20 cellular contexts compared by ENCODE assay signal in the genomic region with DNA sequence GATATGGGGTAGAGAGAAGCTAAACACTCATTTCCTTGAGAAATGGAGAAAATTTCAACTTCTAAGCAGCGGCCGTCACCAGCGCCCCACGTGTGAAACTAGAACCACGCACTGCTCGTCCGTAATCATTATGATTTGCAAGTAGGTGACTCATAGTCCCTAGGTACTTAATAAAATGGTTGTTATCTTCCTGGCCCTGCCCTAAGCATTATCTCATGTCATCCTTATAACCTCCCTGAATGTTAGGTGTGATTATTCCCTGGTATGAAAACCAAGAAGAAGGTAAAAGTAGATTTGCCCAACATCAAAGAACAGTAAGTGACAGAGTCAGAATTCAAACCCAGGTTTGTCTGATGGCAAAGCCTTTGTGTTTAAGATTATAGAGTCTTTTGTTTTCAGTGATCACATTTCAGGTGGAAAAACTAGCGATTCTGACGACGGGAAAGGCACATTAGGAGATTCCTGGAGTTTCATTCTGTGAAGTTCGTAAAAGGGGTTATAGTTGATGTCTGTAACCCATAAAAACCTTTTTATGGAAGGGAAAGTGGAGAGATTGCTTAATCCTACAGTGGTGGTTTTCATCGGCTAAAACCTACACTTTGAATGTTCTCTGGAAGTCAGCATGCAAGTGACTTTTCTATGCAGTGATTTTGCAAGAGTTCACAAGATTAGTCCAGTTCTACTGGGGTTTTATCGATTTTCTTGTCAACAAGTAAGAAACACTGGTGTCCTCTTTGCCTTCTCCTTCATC.
"Had no signal": no experiment of that assay in that cellular context is flagged by ENCODE, and none has a peak within 500 bp of the region (broad histone marks: within the 10 kb centered on the region; RNA-seq: fewer than 3 reads in every experiment).

No MANE protein-coding gene starts in this region.

- DNase-seq: activated CD4-positive, alpha-beta T cell treated with anti-CD3 and anti-CD28 coated beads, Interleukin-2, amount 50 U/mL, for 4 hours; activated naive CD8-positive, alpha-beta T cell treated with anti-CD3 and anti-CD28 coated beads for 36 hours; activated T-cell treated with anti-CD3 and anti-CD28 coated beads for 4 hours; caudate nucleus; endodermal cell; foreskin melanocyte; glutamatergic neuron; hypothalamus; islet precursor cell; left colon; lower lobe of right lung; naive thymus-derived CD8-positive, alpha-beta T cell; ovary; sigmoid colon; stimulated activated CD4-positive, alpha-beta T cell treated with anti-CD3 and anti-CD28 coated beads, Interleukin-12 subunit alpha, Interleukin-12 subunit beta, amount 100 ng/mL, for 4 hours; stimulated activated CD4-positive, alpha-beta T cell treated with anti-CD3 and anti-CD28 coated beads, Interleukin-1b, Interleukin-23, amount 100 ng/mL, for 48 hours; stimulated activated CD8-positive, alpha-beta memory T cell treated with anti-CD3 and anti-CD28 coated beads, Interleukin-4, amount 100 ng/mL, for 48 hours; stimulated activated naive CD4-positive, alpha-beta T cell; T-helper 2 cell had no signal

- H3K36me3 ChIP-seq: lower lobe of right lung, ovary, sigmoid colon had no signal

- H3K4me3 ChIP-seq: lower lobe of right lung, ovary, sigmoid colon had no signal

- FAIRE-seq: colon had no signal

- H3K4me1 ChIP-seq: lower lobe of right lung had no signal

- ATAC-seq: left colon; lower lobe of right lung; naive thymus-derived CD8-positive, alpha-beta T cell had no signal

- H3K27ac ChIP-seq: lower lobe of right lung, ovary, sigmoid colon had no signal

- H3K27me3 ChIP-seq: ovary, sigmoid colon had no signal

- H3K9me3 ChIP-seq: lower lobe of right lung, ovary, sigmoid colon had no signal
